ENCODE assay signal across 16 cellular contexts in genomic region chr4:140070369-140070768, GRCh38.
A peak's percentile ranks its signal among the peaks of the same experiment; 100 is the strongest.
DNase-seq lines count a peak whose midpoint lies in the region; ATAC-seq, FAIRE-seq and TF ChIP-seq lines count a peak whose summit lies in the region.
"Had no signal": no experiment of that assay in that cellular context is flagged by ENCODE, and none has a peak within 500 bp of the region (broad histone marks: within the 10 kb centered on the region; RNA-seq: fewer than 3 reads in every experiment).

No MANE protein-coding gene starts in this region.

- CTCF ChIA-PET in GM12878 (lab: Yijun Ruan, JAX): interaction anchor here (1.0 to 3.1 kb wide), 2 partner anchors 12 to 19 kb away, joined by 4 to 12 read pairs; no protein-coding TSS in a partner anchor

- H3K79me2 ChIP-seq in Karpas-422 (ENCODE audit: low read length) (peaks cover 78% of the 10 kb centered on the region), GM12878 (ENCODE audit: control insufficient read depth, insufficient read depth, low read length) (no peaks in the 10 kb centered on the region)

- 89 to 94% (median 93%) methylated on average over 2 of the region's 2 CpGs for WGBS in heart left ventricle, 4 donors
- WGBS in heart right ventricle, 2 donors: 88 to 95% methylated on average over 2 of the region's 2 CpGs
- WGBS in GM12878 (ENCODE audit: insufficient coverage, insufficient replicate concordance, low lambda C conversion rate, missing lambda C conversion rate): 0% methylated on average over 2 of the region's 2 CpGs

- FAIRE-seq in GM12878 (lab: Jason Lieb, UNC): peak; percentile 27

- peak overlapping the region in 7 of 12 donors; percentile 6 to 66 (median 38) for H3K27ac ChIP-seq in heart left ventricle
- peak overlapping the region in 4 of 10 donors; percentile 32 to 62 (median 48) for H3K27ac ChIP-seq in heart right ventricle
- H3K27ac ChIP-seq in Karpas-422 (ENCODE audit: low read length): peak overlapping the region; percentile 38
- H3K27ac ChIP-seq in GM12878 (ENCODE audit: control insufficient read depth, insufficient read depth): no peak overlapping the region
- no peak overlapping the region for H3K27ac ChIP-seq in vagina
- H3K27ac ChIP-seq: esophagus squamous epithelium, prostate gland had no signal

- no peak for TF ChIP-seq RAD21 in GM12878 (IDR thresholded peaks at IDR 0.05; ENCODE audit: insufficient read depth, low read depth, low read length)

- no peaks in the 10 kb centered on the region for H3K9me3 ChIP-seq in heart left ventricle
- H3K9me3 ChIP-seq in heart right ventricle: no peaks in the 10 kb centered on the region
- no peaks in the 10 kb centered on the region for H3K9me3 ChIP-seq in Karpas-422 (ENCODE audit: low read length)
- no peaks in the 10 kb centered on the region for H3K9me3 ChIP-seq in GM12878 (replicated peaks; ENCODE audit: control insufficient read depth, insufficient read depth, low read length)
- H3K9me3 ChIP-seq in vagina: no peaks in the 10 kb centered on the region
- H3K9me3 ChIP-seq: esophagus squamous epithelium, prostate gland had no signal

- TF ChIP-seq CTCF in heart left ventricle (IDR thresholded peaks at IDR 0.05) (no peak), heart right ventricle (IDR thresholded peaks at IDR 0.05) (no peak), GM12878 (IDR thresholded peaks at IDR 0.05 in 2 of 3, conservative IDR thresholded peaks at IDR 0.05 in 1 of 3; ENCODE audit: control insufficient read depth in 2 of 3, extremely low read depth in 1 of 3, insufficient read depth in 1 of 3, low read depth in 3 of 3, low read length in 3 of 3) (no peak), vagina (IDR thresholded peaks at IDR 0.05) (no peak)

- H3K27me3 ChIP-seq in heart left ventricle (no peaks in the 10 kb centered on the region), heart right ventricle (no peaks in the 10 kb centered on the region), Karpas-422 (ENCODE audit: low read length) (no peaks in the 10 kb centered on the region), GM12878 (replicated peaks in 1 of 2; ENCODE audit: control insufficient read depth in 2 of 2, insufficient read depth in 2 of 2, low read length in 1 of 2) (peaks cover 0 to 4% of the 10 kb centered on the region in 2 experiments; a peak in 2 of 4 replicates), vagina (no peaks in the 10 kb centered on the region)
- H3K27me3 ChIP-seq: esophagus squamous epithelium had no signal

- in situ Hi-C loops in GM12878 (cut with MboI): no loop called here

- H3K9me2 ChIP-seq in Karpas-422 (replicated peaks; ENCODE audit: insufficient read depth, low read length): no peaks in the 10 kb centered on the region

- RAD21 ChIA-PET in GM12878 (lab: Charles Lee; ENCODE audit: unreplicated experiment): interaction anchor here (0.7 kb wide), 1 partner anchor 122 kb away, joined by 3 read pairs; no protein-coding TSS in a partner anchor

- H4K20me1 ChIP-seq in Karpas-422 (ENCODE audit: insufficient read depth, low read depth, low read length) (no peaks in the 10 kb centered on the region; the same call in 1 of the 2 replicates), GM12878 (ENCODE audit: control insufficient read depth, insufficient read depth) (no peaks in the 10 kb centered on the region; the same call in 1 of the 2 replicates)

- H3K4me1 ChIP-seq in heart left ventricle (peaks cover 0 to 41% (median 13%) of the 10 kb centered on the region in 12 donors), heart right ventricle (peaks cover 0 to 42% (median 14%) of the 10 kb centered on the region in 9 donors), Karpas-422 (ENCODE audit: low read length) (peaks cover 27% of the 10 kb centered on the region), GM12878 (ENCODE audit: control insufficient read depth, insufficient read depth, low read length) (peaks cover 5% of the 10 kb centered on the region; the same call in 1 of the 2 replicates), vagina (no peaks in the 10 kb centered on the region)
- H3K4me1 ChIP-seq: prostate gland had no signal

- BruUV-seq in GM12878 (replicated peaks; lab: Mats Ljungman, UMichigan): no TSS peak

- H3K4me3 ChIP-seq in heart left ventricle (no peak overlapping the region), heart right ventricle (no peak overlapping the region), Karpas-422 (ENCODE audit: low read length) (no peak overlapping the region), GM12878 (no peak overlapping the region), vagina (no peak overlapping the region)
- H3K4me3 ChIP-seq: esophagus squamous epithelium, prostate gland had no signal

- no peak overlapping the region for H2AFZ ChIP-seq in Karpas-422 (ENCODE audit: low read length)
- no peak overlapping the region for H2AFZ ChIP-seq in GM12878 (ENCODE audit: control insufficient read depth, low read depth, low read length)

- intact Hi-C loops in heart left ventricle (cut with DNase I): no loop called here
- intact Hi-C loops in heart right ventricle (cut with DNase I): no loop called here
- intact Hi-C loops in GM12878 (cut with micrococcal nuclease; ENCODE audit: unreplicated experiment): no loop called here
- intact Hi-C loops in vagina (cut with DNase I): no loop called here

- POLR2A ChIA-PET in GM12878 (lab: Charles Lee): no interaction called here

- H3K4me2 ChIP-seq in Karpas-422 (ENCODE audit: low read depth, low read length, poor library complexity, severe bottlenecking): peak overlapping the region; percentile 11
- H3K4me2 ChIP-seq in GM12878 (ENCODE audit: control insufficient read depth, insufficient read depth): no peak overlapping the region

- TF ChIP-seq POLR2A in heart left ventricle (IDR thresholded peaks at IDR 0.05) (no peak), GM12878 (IDR thresholded peaks at IDR 0.05; ENCODE audit: low read depth, low read length) (no peak), vagina (IDR thresholded peaks at IDR 0.05) (no peak)

- H3K9ac ChIP-seq in Karpas-422 (ENCODE audit: low read length) (peak overlapping the region; percentile 7; the same call in 1 of the 2 replicates), GM12878 (ENCODE audit: control insufficient read depth, insufficient read depth, low read length) (no peak overlapping the region)

- ATAC-seq in heart left ventricle (no peak), heart right ventricle (no peak), GM12878 (peak; percentile 23; the same call in 2 of the 3 replicates)
- ATAC-seq: stimulated activated memory B cell treated with anti-CD40 and anti-IgM and Interleukin-4, amounts not matched to agents 10 μg/mL and 1 μg/mL and 100 μg/mL, for 72 hours had no signal

- no peak for DNase-seq in heart left ventricle
- no peak for DNase-seq in heart right ventricle
- no peak for DNase-seq in Karpas-422
- no peak for DNase-seq in GM12878 (ENCODE audit: low read depth, low spot score)
- no peak for DNase-seq in vagina (ENCODE audit: extremely low spot score in 2 of 2)
- DNase-seq in NCI-H1092 treated with DMSO at 0.1 percent for 48 hours (lab: John Stamatoyannopoulos, UW): no peak
- no peak for DNase-seq in stimulated activated CD4-positive, alpha-beta T cell treated with anti-CD3 and anti-CD28 coated beads, Interleukin-2, amount 100 ng/mL, for 48 hours
- no peak for DNase-seq in SW480 (ENCODE audit: low spot score)
- DNase-seq: activated effector memory CD4-positive, alpha-beta T cell treated with anti-CD3 and anti-CD28 coated beads, Interleukin-2, amount 50 U/mL, for 16 hours; AML-193; esophagus squamous epithelium; NCI-H1417 treated with DMSO at 0.1 percent for 48 hours; NCI-H510A; stimulated activated CD4-positive, alpha-beta T cell treated with anti-CD3 and anti-CD28 coated beads, Interleukin-1b, Interleukin-23, amount 100 ng/mL, for 48 hours had no signal

- H3K36me3 ChIP-seq in heart left ventricle (no peaks in the 10 kb centered on the region), heart right ventricle (no peaks in the 10 kb centered on the region), Karpas-422 (ENCODE audit: insufficient read depth, low read length) (no peaks in the 10 kb centered on the region), GM12878 (ENCODE audit: control insufficient read depth in 2 of 2, insufficient read depth in 2 of 2, low read length in 1 of 2) (no peaks in the 10 kb centered on the region), vagina (no peaks in the 10 kb centered on the region)
- H3K36me3 ChIP-seq: esophagus squamous epithelium, prostate gland had no signal

- TF ChIP-seq EP300 in GM12878 (IDR thresholded peaks at IDR 0.05; ENCODE audit: borderline replicate concordance in 1 of 2, control insufficient read depth in 1 of 2, low read depth in 2 of 2, low read length in 2 of 2): no peak

- SMC1A ChIA-PET in GM12878 (lab: Charles Lee; ENCODE audit: uncharacterized antibody, unreplicated experiment): interaction anchor here (1.0 kb wide), 1 partner anchor 9 kb away, joined by 4 read pairs; no protein-coding TSS in a partner anchor

TF ChIP-seq in GM12878, 131 proteins besides CTCF, POLR2A, EP300 and RAD21 (continues in another document):
- TF ChIP-seq ZNF207 (IDR thresholded peaks at IDR 0.05; ENCODE audit: borderline replicate concordance) (no peak), USF1 (IDR thresholded peaks at IDR 0.05; ENCODE audit: borderline replicate concordance, extremely low read length, insufficient read depth, low read depth, low read length) (no peak), DPF2 (IDR thresholded peaks at IDR 0.05) (no peak)

Comparison
In these comparisons a context has a peak if more than half of its experiments do, and no peak if none do; other contexts are left out.
1. H3K27ac ChIP-seq: peak in heart left ventricle (7 of 12) and Karpas-422 (single experiment); none in GM12878 (single experiment) and vagina (single experiment).